Comparison of ENCODE assay signal across 9 cellular contexts in genomic region chr9:124769451-124770358, GRCh38. TPM values are rescaled to one million over a fixed set of nuclear protein-coding genes. Genes with fewer than 3 reads are reported as not detected.
DNase-seq lines count a peak whose midpoint lies in the region; ATAC-seq and TF ChIP-seq lines count a peak whose summit lies in the region.
"Had no signal": no experiment of that assay in that cellular context is flagged by ENCODE, and none has a peak within 500 bp of the region (broad histone marks: within the 10 kb centered on the region; RNA-seq: fewer than 3 reads in every experiment).

No MANE protein-coding gene starts in this region.

- TF ChIP-seq CTCF in Peyer's patch (IDR thresholded peaks at IDR 0.05): no peak
- no peak for TF ChIP-seq CTCF in mucosa of descending colon (IDR thresholded peaks at IDR 0.05)

- peaks cover 21% of the 10 kb centered on the region for H3K27me3 Mint-ChIP-seq in dendritic cell treated with granulocyte-macrophage colony-stimulating factor and Interleukin-4, amounts not matched to agents 40 ng/mL and 50 ng/mL, for 4 days

- peak overlapping the region; percentile 97 for H3K27ac Mint-ChIP-seq in dendritic cell treated with granulocyte-macrophage colony-stimulating factor and Interleukin-4, amounts not matched to agents 40 ng/mL and 50 ng/mL, for 4 days

- intact Hi-C loops in dendritic cell treated with granulocyte-macrophage colony-stimulating factor and Interleukin-4, amounts not matched to agents 40 ng/mL and 50 ng/mL, for 4 days (cut with micrococcal nuclease): loop anchor here (2.0 kb wide), 1 partner anchor 373 kb away; the partner anchor contains the start of gene SCAI
- intact Hi-C loops in mucosa of descending colon (cut with DNase I, micrococcal nuclease): loop anchor here in 1 of 2 donors (5.0 kb wide), 2 partner anchors 373 to 603 kb away; partner anchors contain the start of gene SCAI

- H3K36me3 Mint-ChIP-seq in dendritic cell treated with granulocyte-macrophage colony-stimulating factor and Interleukin-4, amounts not matched to agents 40 ng/mL and 50 ng/mL, for 4 days (ENCODE audit: low read depth): peaks cover 13% of the 10 kb centered on the region

- H3K36me3 ChIP-seq in Peyer's patch: no peaks in the 10 kb centered on the region
- no peaks in the 10 kb centered on the region for H3K36me3 ChIP-seq in mucosa of descending colon (ENCODE audit: low read depth)
- H3K36me3 ChIP-seq: adrenal gland had no signal

- H3K4me1 Mint-ChIP-seq in dendritic cell treated with granulocyte-macrophage colony-stimulating factor and Interleukin-4, amounts not matched to agents 40 ng/mL and 50 ng/mL, for 4 days (ENCODE audit: low read depth): peaks cover 49% of the 10 kb centered on the region

- peak; percentile 23 for DNase-seq in activated CD4-positive, alpha-beta T cell treated with anti-CD3 and anti-CD28 coated beads for 48 hours
- DNase-seq in activated CD4-positive, alpha-beta T cell treated with anti-CD3 and anti-CD28 coated beads, Interleukin-2, amount 50 U/mL, for 4 hours: no peak
- DNase-seq in Peyer's patch: peak in 2 of 3 donors; percentile 76 to 81
- DNase-seq in mucosa of descending colon: peak; percentile 77 to 79 (median 78)
- no peak for DNase-seq in CD1c-positive myeloid dendritic cell (ENCODE audit: extremely low spot score)

- H3K4me3 ChIP-seq in Peyer's patch (peak overlapping the region; percentile 78 to 98 (median 92)), mucosa of descending colon (peak overlapping the region; percentile 79)

- TF ChIP-seq POLR2A in Peyer's patch (IDR thresholded peaks at IDR 0.05): peak; percentile 36 to 55

- H3K4me1 ChIP-seq in Peyer's patch (peaks cover 0 to 26% (median 12%) of the 10 kb centered on the region in 4 donors), mucosa of descending colon (ENCODE audit: low read depth) (peaks cover 19% of the 10 kb centered on the region)

- peak overlapping the region; percentile 92 for H3K4me3 Mint-ChIP-seq in dendritic cell treated with granulocyte-macrophage colony-stimulating factor and Interleukin-4, amounts not matched to agents 40 ng/mL and 50 ng/mL, for 4 days

- ATAC-seq in mucosa of descending colon: peak; percentile 50
- no peak for ATAC-seq in GM19328 (IDR thresholded peaks at IDR 0.05; ENCODE audit: unreplicated experiment)
- no peak for ATAC-seq in HG02678 (IDR thresholded peaks at IDR 0.05; ENCODE audit: unreplicated experiment)

- H3K27me3 ChIP-seq in Peyer's patch: no peaks in the 10 kb centered on the region

- peak overlapping the region; percentile 13 to 88 (median 82) for H3K27ac ChIP-seq in Peyer's patch

- H3K9me3 ChIP-seq in Peyer's patch: no peaks in the 10 kb centered on the region
- H3K9me3 ChIP-seq in mucosa of descending colon: no peaks in the 10 kb centered on the region
- H3K9me3 ChIP-seq: adrenal gland had no signal

- no peaks in the 10 kb centered on the region for H3K9me3 Mint-ChIP-seq in dendritic cell treated with granulocyte-macrophage colony-stimulating factor and Interleukin-4, amounts not matched to agents 40 ng/mL and 50 ng/mL, for 4 days

RNA-seq across cellular contexts. Expression of gene NR6A1, which starts 1.4 kb away (rescaled TPM):
- total RNA-seq in Peyer's patch (10 to 100 TPM; 10.7 to 43.0 (median 28.1) TPM), mucosa of descending colon (1 to 10 TPM; 5.6 to 8.4 (median 7.0) TPM)

RNA-seq across cellular contexts. Expression of gene OLFML2A, which starts 7.2 kb away (rescaled TPM):
- total RNA-seq in Peyer's patch (10 to 100 TPM in 1 of 4 donors, 1 to 10 TPM in 2, under 1 TPM in 1; 0.88 to 10.0 (median 8.7) TPM), mucosa of descending colon (10 to 100 TPM in 1 of 3 donors, 1 to 10 TPM in 2; 2.8 to 48.3 (median 4.7) TPM)

Comparison
In these comparisons a context has a peak if more than half of its experiments do, and no peak if none do; other contexts are left out.
1. DNase-seq: peak in activated CD4-positive, alpha-beta T cell treated with anti-CD3 and anti-CD28 coated beads for 48 hours (single experiment), Peyer's patch (2 of 3) and mucosa of descending colon (3 of 3); none in activated CD4-positive, alpha-beta T cell treated with anti-CD3 and anti-CD28 coated beads, Interleukin-2, amount 50 U/mL, for 4 hours (0 of 2) and CD1c-positive myeloid dendritic cell (single experiment).